ENCODE assay signal across 8 cellular contexts in genomic region chr7:129218514-129219036, GRCh38. TPM values are rescaled to one million over a fixed set of nuclear protein-coding genes. Genes with fewer than 3 reads are reported as not detected.
DNase-seq lines count a peak whose midpoint lies in the region; ATAC-seq and TF ChIP-seq lines count a peak whose summit lies in the region.

No MANE protein-coding gene starts in this region.

- TF ChIP-seq CTCF in coronary artery (IDR thresholded peaks at IDR 0.05), result peak; percentile 72
- TF ChIP-seq CTCF in liver (IDR thresholded peaks at IDR 0.05; ENCODE audit: low read depth, low read length, missing input control), result peak; percentile 97

- TF ChIP-seq RAD21 in liver (IDR thresholded peaks at IDR 0.05), result peak; percentile 94 to 98

- H3K4me1 ChIP-seq in liver (ENCODE audit: control insufficient read depth in 4 of 4, insufficient read depth in 4 of 4, low read length in 3 of 4), result peaks cover 0 to 7% (median 5%) of the 10 kb centered on the region in 4 donors

- 15% methylated on average over 9 of the region's 9 CpGs for WGBS in liver

- DNase-seq in DMS79 treated with DMSO at 0.1 percent for 48 hours (lab: John Stamatoyannopoulos, UW) (peak; percentile 82), NCI-H526 treated with DMSO at 0.1 percent for 48 hours (lab: John Stamatoyannopoulos, UW) (peak; percentile 75), coronary artery (ENCODE audit: low spot score) (no peak)
- DNase-seq in activated CD4-positive, alpha-beta T cell treated with anti-CD3 and anti-CD28 coated beads for 48 hours, result peak; percentile 84
- DNase-seq in stimulated activated CD4-positive, alpha-beta T cell treated with anti-CD3 and anti-CD28 coated beads, Interleukin-4, amount 100 ng/mL, for 48 hours (ENCODE audit: low read depth in 2 of 2), result peak; percentile 68 to 74

- no peaks in the 10 kb centered on the region for H3K9me3 ChIP-seq in liver (ENCODE audit: control insufficient read depth in 4 of 4, low read length in 3 of 4)

- ATAC-seq in HG03442 (IDR thresholded peaks at IDR 0.05; ENCODE audit: unreplicated experiment), result peak; percentile 55
- ATAC-seq in HG03457 (IDR thresholded peaks at IDR 0.05; ENCODE audit: unreplicated experiment), result no peak

- no peak overlapping the region for H3K9ac ChIP-seq in liver (ENCODE audit: low read depth in 1 of 2, low read length in 2 of 2)

- no peaks in the 10 kb centered on the region for H3K36me3 ChIP-seq in liver (ENCODE audit: control insufficient read depth in 4 of 4, insufficient read depth in 3 of 4, low read depth in 1 of 4, low read length in 3 of 4)

- H3K4me3 ChIP-seq in coronary artery, result no peak overlapping the region
- H3K4me3 ChIP-seq in liver (ENCODE audit: low read depth in 1 of 3, low read length in 3 of 3), result no peak overlapping the region

- H3K27ac ChIP-seq in coronary artery (no peak overlapping the region), liver (ENCODE audit: low read depth in 1 of 2, low read length in 2 of 2) (no peak overlapping the region)

- no peaks in the 10 kb centered on the region for H3K27me3 ChIP-seq in liver (ENCODE audit: control insufficient read depth in 4 of 4, insufficient read depth in 4 of 4, low read length in 3 of 4)

TF ChIP-seq in liver, 16 proteins besides CTCF, POLR2A, EP300 and RAD21:
- TF ChIP-seq REST (IDR thresholded peaks at IDR 0.05), result peak; percentile 90
- TF ChIP-seq RXRA (IDR thresholded peaks at IDR 0.05), result peak in 1 of 2 donors; percentile 9
- TF ChIP-seq JUND (IDR thresholded peaks at IDR 0.05), result no peak
- TF ChIP-seq FOXA1 (IDR thresholded peaks at IDR 0.05), result peak; percentile 12
TF ChIP-seq in liver: peak in this region for 3.

RNA-seq across cellular contexts. Expression of gene AHCYL2, which starts 6.3 kb away (rescaled TPM):
- 10 to 100 TPM in 1 of 2 donors, 1 to 10 TPM in 1; 3.9 to 10.0 TPM for total RNA-seq in liver
- polyA plus RNA-seq in liver, result 1 to 10 TPM; 2.0 to 3.4 TPM

RNA-seq across cellular contexts. Expression of gene SMO, which starts 30.1 kb away (rescaled TPM):
- total RNA-seq in liver, result 10 to 100 TPM; 14.3 to 16.3 TPM
- polyA plus RNA-seq in liver, result 1 to 10 TPM; 2.9 to 7.0 TPM
